Comparison of ENCODE assay signal across 7 cellular contexts in genomic region chr1:74038042-74038441, GRCh38.
"Had no signal": no experiment of that assay in that cellular context is flagged by ENCODE, and none has a peak within 500 bp of the region (broad histone marks: within the 10 kb centered on the region; RNA-seq: fewer than 3 reads in every experiment).

No MANE protein-coding gene starts in this region.

- H3K27ac Mint-ChIP-seq: IgD-negative memory B cell had no signal

- ATAC-seq: HepG2, K562 had no signal

- H3K36me3 Mint-ChIP-seq: IgD-negative memory B cell had no signal

- H3K27ac ChIP-seq: HL-60 had no signal

- H3K4me1 Mint-ChIP-seq: IgD-negative memory B cell had no signal

- H3K4me3 Mint-ChIP-seq: IgD-negative memory B cell had no signal

- H3K4me3 ChIP-seq: K562 had no signal

- DNase-seq: IMR-90, KBM-7, KG1 had no signal
